Comparison of ENCODE assay signal across 3 cellular contexts in the genomic region with DNA sequence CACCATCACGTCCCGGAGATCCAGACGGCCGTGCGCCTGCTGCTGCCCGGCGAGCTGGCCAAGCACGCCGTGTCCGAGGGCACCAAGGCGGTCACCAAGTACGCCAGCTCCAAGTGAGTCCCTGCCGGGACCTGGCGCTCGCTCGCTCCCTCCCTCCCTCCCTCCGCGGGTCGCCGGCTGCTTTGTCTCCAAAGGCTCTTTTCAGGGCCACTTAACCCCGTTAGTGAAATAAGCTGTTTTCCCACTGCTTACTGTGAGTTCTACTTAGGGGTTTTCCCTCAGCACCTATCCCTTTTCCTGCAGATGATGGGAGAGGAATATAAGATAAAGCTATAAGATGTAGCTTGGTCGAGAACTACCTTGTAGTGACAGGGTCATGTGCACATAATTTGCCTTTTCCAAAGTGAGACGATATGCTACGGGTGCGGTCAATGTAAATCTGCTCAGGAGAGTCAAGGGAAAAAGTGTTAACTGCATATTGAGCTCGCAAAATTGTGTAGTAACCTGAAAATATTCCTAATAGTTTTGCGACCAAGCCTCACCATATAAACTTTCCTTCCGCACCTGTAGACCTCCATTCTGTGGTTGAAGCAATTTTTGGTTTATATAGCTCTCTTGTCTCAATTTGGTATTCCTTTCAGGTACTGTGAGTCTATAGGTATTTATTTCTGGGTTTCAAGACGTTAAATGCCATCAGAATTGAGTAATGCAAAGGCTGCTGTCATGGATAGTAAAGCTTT.
TF ChIP-seq lines count a peak whose summit lies in the region.

No MANE protein-coding gene starts in this region.

TF ChIP-seq in A549, 52 proteins besides CTCF, POLR2A, EP300 and RAD21:
- no peak for TF ChIP-seq ZFP36 (IDR thresholded peaks at IDR 0.05; ENCODE audit: borderline replicate concordance, partially characterized antibody)
- TF ChIP-seq HMGXB4 (CRISPR knock-in tag; IDR thresholded peaks at IDR 0.05; ENCODE audit: borderline replicate concordance) = no peak
- 0 out of 2 replicates have a peak, but pooled peaks have one; percentile 50 for TF ChIP-seq HOXA7 (CRISPR knock-in tag; IDR thresholded peaks at IDR 0.05)
- TF ChIP-seq NR3C1 (IDR thresholded peaks at IDR 0.05) = no peak

TF ChIP-seq in IMR-90, 13 proteins besides CTCF, POLR2A, EP300 and RAD21:
- TF ChIP-seq MAZ (IDR thresholded peaks at IDR 0.05; ENCODE audit: borderline replicate concordance, low read depth, low read length) = no peak
- TF ChIP-seq, protein P1, sequence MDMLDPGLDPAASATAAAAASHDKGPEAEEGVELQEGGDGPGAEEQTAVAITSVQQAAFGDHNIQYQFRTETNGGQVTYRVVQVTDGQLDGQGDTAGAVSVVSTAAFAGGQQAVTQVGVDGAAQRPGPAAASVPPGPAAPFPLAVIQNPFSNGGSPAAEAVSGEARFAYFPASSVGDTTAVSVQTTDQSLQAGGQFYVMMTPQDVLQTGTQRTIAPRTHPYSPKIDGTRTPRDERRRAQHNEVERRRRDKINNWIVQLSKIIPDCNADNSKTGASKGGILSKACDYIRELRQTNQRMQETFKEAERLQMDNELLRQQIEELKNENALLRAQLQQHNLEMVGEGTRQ (IDR thresholded peaks at IDR 0.05; ENCODE audit: low read depth, low read length) = no peak
- TF ChIP-seq MXI1 (IDR thresholded peaks at IDR 0.05; ENCODE audit: borderline replicate concordance, low read depth, low read length) = no peak
- no peak for TF ChIP-seq RFX5 (IDR thresholded peaks at IDR 0.05; ENCODE audit: low read depth, low read length)
- no peak for TF ChIP-seq MAFK (IDR thresholded peaks at IDR 0.05; ENCODE audit: low read depth, low read length)
- no peak for TF ChIP-seq CEBPB (IDR thresholded peaks at IDR 0.05; ENCODE audit: low read depth, low read length)
- TF ChIP-seq NFE2L2 (IDR thresholded peaks at IDR 0.05; ENCODE audit: low read depth, low read length) = no peak
- TF ChIP-seq RCOR1 (IDR thresholded peaks at IDR 0.05; ENCODE audit: insufficient replicate concordance, low read length) = no peak
- no peak for TF ChIP-seq ELK1 (IDR thresholded peaks at IDR 0.05; ENCODE audit: borderline replicate concordance, low read depth, low read length)
- TF ChIP-seq BHLHE40 (IDR thresholded peaks at IDR 0.05; ENCODE audit: low read depth, low read length) = no peak
- no peak for TF ChIP-seq CHD1 (IDR thresholded peaks at IDR 0.05; ENCODE audit: low read depth, low read length)
- TF ChIP-seq SMC3 (IDR thresholded peaks at IDR 0.05; ENCODE audit: low read depth, low read length) = no peak
TF ChIP-seq in IMR-90: peak in this region for 0.

TF ChIP-seq in liver, 16 proteins besides CTCF, POLR2A, EP300 and RAD21:
- TF ChIP-seq ATF3 (IDR thresholded peaks at IDR 0.05) (no peak), TAF1 (conservative IDR thresholded peaks at IDR 0.05) (no peak), RXRA (IDR thresholded peaks at IDR 0.05) (no peak), YY1 (IDR thresholded peaks at IDR 0.05) (no peak), ZBTB33 (IDR thresholded peaks at IDR 0.05) (no peak), GABPA (IDR thresholded peaks at IDR 0.05 in 1 of 2, conservative IDR thresholded peaks at IDR 0.05 in 1 of 2) (no peak), SP1 (IDR thresholded peaks at IDR 0.05) (no peak), JUND (IDR thresholded peaks at IDR 0.05) (no peak), EGR1 (IDR thresholded peaks at IDR 0.05; ENCODE audit: low read depth in 2 of 2) (no peak), NR2F2 (IDR thresholded peaks at IDR 0.05) (no peak)
- TF ChIP-seq, protein P2, sequence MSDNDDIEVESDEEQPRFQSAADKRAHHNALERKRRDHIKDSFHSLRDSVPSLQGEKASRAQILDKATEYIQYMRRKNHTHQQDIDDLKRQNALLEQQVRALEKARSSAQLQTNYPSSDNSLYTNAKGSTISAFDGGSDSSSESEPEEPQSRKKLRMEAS (IDR thresholded peaks at IDR 0.05) = no peak
